ENCODE assay signal across 15 cellular contexts in genomic region chr3:185657691-185658503, GRCh38.
DNase-seq lines count a peak whose midpoint lies in the region; ATAC-seq, FAIRE-seq and TF ChIP-seq lines count a peak whose summit lies in the region.
"Had no signal": no experiment of that assay in that cellular context is flagged by ENCODE, and none has a peak within 500 bp of the region (broad histone marks: within the 10 kb centered on the region; RNA-seq: fewer than 3 reads in every experiment).

No MANE protein-coding gene starts in this region.

- no peak for TF ChIP-seq RAD21 in K562 (CRISPR knock-in tag; conservative IDR thresholded peaks at IDR 0.05 in 1 of 2, IDR thresholded peaks at IDR 0.05 in 1 of 2)

- H3K27me3 ChIP-seq in GM23338 (ENCODE audit: insufficient read depth) (no peaks in the 10 kb centered on the region), K562 (ENCODE audit: control insufficient read depth in 2 of 2, insufficient read depth in 2 of 2, low read length in 2 of 2) (no peaks in the 10 kb centered on the region), keratinocyte (ENCODE audit: control insufficient read depth, extremely low read depth, insufficient read depth, low read length) (no peaks in the 10 kb centered on the region), suprapubic skin (no peaks in the 10 kb centered on the region)
- H3K27me3 ChIP-seq: cardiac muscle cell had no signal

- TF ChIP-seq CTCF in GM23338 (conservative IDR thresholded peaks at IDR 0.05; ENCODE audit: low read depth in 2 of 2) (no peak), K562 (IDR thresholded peaks at IDR 0.05 in 2 of 3, conservative IDR thresholded peaks at IDR 0.05 in 1 of 3; ENCODE audit: insufficient read depth in 2 of 3, low read depth in 1 of 3, low read length in 3 of 3) (no peak), keratinocyte (optimal IDR thresholded peaks at IDR 0.05 in 1 of 3, IDR thresholded peaks at IDR 0.05 in 1 of 3, conservative IDR thresholded peaks at IDR 0.05 in 1 of 3; ENCODE audit: extremely low read depth in 1 of 3, insufficient read depth in 2 of 3, low read length in 3 of 3) (no peak), suprapubic skin (IDR thresholded peaks at IDR 0.05) (no peak)

- no peak overlapping the region for H3K4me3 ChIP-seq in GM23338
- H3K4me3 ChIP-seq in K562: no peak overlapping the region
- H3K4me3 ChIP-seq in keratinocyte (ENCODE audit: control insufficient read depth in 2 of 3, extremely low read depth in 1 of 3, insufficient read depth in 2 of 3, low read depth in 1 of 3, low read length in 3 of 3): peak overlapping the region in 1 of 3 experiments; percentile 7
- no peak overlapping the region for H3K4me3 ChIP-seq in suprapubic skin
- H3K4me3 ChIP-seq: cardiac muscle cell had no signal

- dilution Hi-C loops in keratinocyte (cut with MboI; ENCODE audit: extremely low pct_ligation_motif_present, low sequenced_read_pairs): no loop called here

- H3K4me1 Mint-ChIP-seq in GM23338: peaks cover 11% of the 10 kb centered on the region

- H3K4me1 ChIP-seq in GM23338 (ENCODE audit: insufficient read depth): peaks cover 7% of the 10 kb centered on the region; the same call in 1 of the 2 replicates
- peaks cover 2 to 7% of the 10 kb centered on the region in 2 experiments; a peak in 4 of 5 replicates for H3K4me1 ChIP-seq in K562 (replicated peaks in 1 of 2; ENCODE audit: control insufficient read depth in 2 of 2, insufficient read depth in 2 of 2, low read length in 2 of 2)
- H3K4me1 ChIP-seq in keratinocyte (ENCODE audit: control insufficient read depth, extremely low read depth, insufficient read depth, low read length): peaks cover 59% of the 10 kb centered on the region
- peaks cover 48% of the 10 kb centered on the region for H3K4me1 ChIP-seq in suprapubic skin

- TF ChIP-seq EP300 in K562 (IDR thresholded peaks at IDR 0.05; ENCODE audit: low read length) (no peak), suprapubic skin (IDR thresholded peaks at IDR 0.05) (no peak)

- POLR2A ChIA-PET in K562 (lab: Yijun Ruan, JAX): interaction anchor here (0.8 to 1.0 kb wide), 2 partner anchors 44 to 255 kb away, joined by 3 read pairs; no protein-coding TSS in a partner anchor

- WGBS in K562 (ENCODE audit: insufficient coverage, low coverage, missing lambda C conversion rate): 92% methylated on average over 15 of the region's 15 CpGs
- WGBS in suprapubic skin: 79% methylated on average over 11 of the region's 15 CpGs

- H3F3A ChIP-seq in GM23338 (replicated peaks; ENCODE audit: low read depth): peaks cover 9% of the 10 kb centered on the region

- H3K27ac ChIP-seq in GM23338 (ENCODE audit: low read depth): no peak overlapping the region
- no peak overlapping the region for H3K27ac ChIP-seq in K562 (ENCODE audit: extremely low read depth, low read depth, low read length)
- peak overlapping the region; percentile 88 for H3K27ac ChIP-seq in keratinocyte (ENCODE audit: control insufficient read depth, insufficient read depth, low read length)
- H3K27ac ChIP-seq in suprapubic skin: peak overlapping the region; percentile 80
- H3K27ac ChIP-seq: cardiac muscle cell had no signal

- H3K9me3 Mint-ChIP-seq in GM23338: 0 out of 3 replicates have a peak, but pooled peaks cover 3% of the 10 kb centered on the region
- H3K9me3 Mint-ChIP-seq: naive thymus-derived CD8-positive, alpha-beta T cell; stimulated activated naive CD8-positive, alpha-beta T cell treated with anti-CD3 and anti-CD28 coated beads, Interleukin-15, Interleukin-2, amounts not matched to agents 100 ng/mL and 50 ng/mL, for 24 hours had no signal

- H3K36me3 ChIP-seq in GM23338 (ENCODE audit: insufficient read depth): peaks cover 5% of the 10 kb centered on the region; the same call in 1 of the 2 replicates
- peaks cover 52% of the 10 kb centered on the region for H3K36me3 ChIP-seq in K562 (ENCODE audit: control insufficient read depth, insufficient read depth, low read length)
- peaks cover 23 to 43% of the 10 kb centered on the region in 2 experiments for H3K36me3 ChIP-seq in keratinocyte (ENCODE audit: control insufficient read depth in 2 of 2, extremely low read depth in 1 of 2, insufficient read depth in 2 of 2, low read length in 2 of 2)
- H3K36me3 ChIP-seq in suprapubic skin: no peaks in the 10 kb centered on the region

- peaks cover 4% of the 10 kb centered on the region for H3K9me1 ChIP-seq in K562 (ENCODE audit: control insufficient read depth, insufficient read depth, low read length)
- H3K9me1 ChIP-seq in keratinocyte (ENCODE audit: control insufficient read depth, extremely low read depth, insufficient read depth, low read length): no peaks in the 10 kb centered on the region

- H2AFZ ChIP-seq in GM23338: no peak overlapping the region
- H2AFZ ChIP-seq in K562 (ENCODE audit: low read depth, low read length): no peak overlapping the region
- no peak overlapping the region for H2AFZ ChIP-seq in keratinocyte (ENCODE audit: control insufficient read depth, low read length)

- DNase-seq in GM23338 (ENCODE audit: low spot score) (no peak), K562 (ENCODE audit: extremely low read depth in 1 of 4, low spot score in 3 of 4) (no peak), keratinocyte (ENCODE audit: low read depth, low spot score) (no peak), suprapubic skin (ENCODE audit: low spot score in 2 of 2) (no peak), H4 (ENCODE audit: low spot score) (no peak), NCI-H82 (lab: John Stamatoyannopoulos, UW) (no peak)
- DNase-seq: activated CD8-positive, alpha-beta memory T cell treated with anti-CD3 and anti-CD28 coated beads for 24 hours; activated effector memory CD4-positive, alpha-beta T cell treated with Interleukin-2 at 50 U/mL for 16 hours; AML-193; head of caudate nucleus; naive thymus-derived CD8-positive, alpha-beta T cell had no signal

- H3K27ac Mint-ChIP-seq in GM23338: peak overlapping the region; percentile 44; the same call in 1 of the 2 replicates
- H3K27ac Mint-ChIP-seq: naive thymus-derived CD8-positive, alpha-beta T cell; stimulated activated naive CD8-positive, alpha-beta T cell treated with anti-CD3 and anti-CD28 coated beads, Interleukin-15, Interleukin-2, amounts not matched to agents 100 ng/mL and 50 ng/mL, for 24 hours had no signal

- FAIRE-seq in K562 (lab: Jason Lieb, UNC) (no peak), keratinocyte (lab: Jason Lieb, UNC) (peak; percentile 9)

- H3K79me2 ChIP-seq in GM23338 (replicated peaks; ENCODE audit: insufficient read depth) (no peaks in the 10 kb centered on the region), K562 (ENCODE audit: control insufficient read depth, insufficient read depth, low read length) (no peaks in the 10 kb centered on the region), keratinocyte (ENCODE audit: control insufficient read depth, insufficient read depth, low read length) (no peaks in the 10 kb centered on the region)

- H3K36me3 Mint-ChIP-seq in GM23338 (ENCODE audit: low read depth): peaks cover 52% of the 10 kb centered on the region
- H3K36me3 Mint-ChIP-seq: naive thymus-derived CD8-positive, alpha-beta T cell had no signal

- no peak for ATAC-seq in GM23338
- no peak for ATAC-seq in K562
- no peak for ATAC-seq in GM19395 (IDR thresholded peaks at IDR 0.05; ENCODE audit: unreplicated experiment)
- ATAC-seq in HG02885 (IDR thresholded peaks at IDR 0.05; ENCODE audit: poor library complexity, unreplicated experiment): no peak
- ATAC-seq: naive thymus-derived CD8-positive, alpha-beta T cell had no signal

- peaks cover 32% of the 10 kb centered on the region for H3K27me3 Mint-ChIP-seq in GM23338 (ENCODE audit: insufficient read depth, low read depth, poor library complexity)
- H3K27me3 Mint-ChIP-seq: stimulated activated naive CD8-positive, alpha-beta T cell treated with anti-CD3 and anti-CD28 coated beads, Interleukin-15, Interleukin-2, amounts not matched to agents 100 ng/mL and 50 ng/mL, for 24 hours had no signal

- H3K9me3 ChIP-seq in K562 (replicated peaks; ENCODE audit: control insufficient read depth, insufficient read depth, low read depth, low read length) (no peaks in the 10 kb centered on the region), keratinocyte (ENCODE audit: control insufficient read depth, low read depth, low read length) (no peaks in the 10 kb centered on the region), suprapubic skin (no peaks in the 10 kb centered on the region)

- H3K4me2 ChIP-seq in GM23338: no peak overlapping the region
- no peak overlapping the region for H3K4me2 ChIP-seq in K562 (ENCODE audit: insufficient read depth, low read length)
- H3K4me2 ChIP-seq in keratinocyte (ENCODE audit: control insufficient read depth, extremely low read depth, insufficient read depth, low read depth, low read length): peak overlapping the region; percentile 55

- H4K20me1 ChIP-seq in GM23338 (replicated peaks; ENCODE audit: insufficient read depth) (no peaks in the 10 kb centered on the region; the same call in none of the 2 replicates), K562 (replicated peaks; ENCODE audit: control insufficient read depth, insufficient read depth, low read length) (0 out of 2 replicates have a peak, but pooled peaks cover 4% of the 10 kb centered on the region), keratinocyte (ENCODE audit: control insufficient read depth, extremely low read depth, insufficient read depth, low read length) (no peaks in the 10 kb centered on the region)

- H3K9ac ChIP-seq in K562 (ENCODE audit: insufficient read depth in 1 of 2, low read depth in 2 of 2, low read length in 2 of 2) (0 out of 4 replicates have a peak overlapping the region, but pooled peaks of 1 of the 2 experiments have one; percentile 7), keratinocyte (ENCODE audit: control insufficient read depth, extremely low read depth, insufficient read depth, low read length) (peak overlapping the region; percentile 57)

- CTCF ChIA-PET in K562 (lab: Yijun Ruan, JAX; ENCODE audit: low intra/inter-chr PET ratio): no interaction called here

- no TSS peak for BruUV-seq in K562 (replicated peaks; lab: Mats Ljungman, UMichigan)

- in situ Hi-C loops in K562 (cut with MboI): no loop called here

- TF ChIP-seq POLR2A in K562 (conservative IDR thresholded peaks at IDR 0.05) (no peak), suprapubic skin (IDR thresholded peaks at IDR 0.05) (no peak)

- no peak overlapping the region for H3K4me3 Mint-ChIP-seq in GM23338
- H3K4me3 Mint-ChIP-seq: naive thymus-derived CD8-positive, alpha-beta T cell; stimulated activated naive CD8-positive, alpha-beta T cell treated with anti-CD3 and anti-CD28 coated beads, Interleukin-15, Interleukin-2, amounts not matched to agents 100 ng/mL and 50 ng/mL, for 24 hours had no signal

- intact Hi-C loops in K562 (cut with micrococcal nuclease): no loop called here

- no peaks in the 10 kb centered on the region for H3K9me2 ChIP-seq in GM23338 (ENCODE audit: insufficient read depth)

TF ChIP-seq in GM23338, 12 proteins besides CTCF, POLR2A, EP300 and RAD21 (continues in another document):
- no peak for TF ChIP-seq POLR2AphosphoS5 (IDR thresholded peaks at IDR 0.05; ENCODE audit: low read depth)

TF ChIP-seq in K562, 482 proteins besides CTCF, POLR2A, EP300 and RAD21:
- peak; percentile 52 for TF ChIP-seq RBM22 (IDR thresholded peaks at IDR 0.05; ENCODE audit: low read depth, low read length, poor library complexity, severe bottlenecking)
- no peak for TF ChIP-seq ILK (tag; IDR thresholded peaks at IDR 0.05; ENCODE audit: borderline replicate concordance, low read depth)
- no peak for TF ChIP-seq ZNF174 (CRISPR knock-in tag; IDR thresholded peaks at IDR 0.05)
TF ChIP-seq in K562: peak in this region for 1.

Comparison
In these comparisons a context has a peak if more than half of its experiments do, and no peak if none do; other contexts are left out.
1. H3K27ac ChIP-seq: peak in keratinocyte (single experiment) and suprapubic skin (single experiment); none in GM23338 (single experiment) and K562 (single experiment).